Comparison of ENCODE assay signal across 10 cellular contexts in genomic region chr16:66426112-66427035, GRCh38. TPM values are rescaled to one million over a fixed set of nuclear protein-coding genes. Genes with fewer than 3 reads are reported as not detected.
DNase-seq lines count a peak whose midpoint lies in the region; ATAC-seq, FAIRE-seq and TF ChIP-seq lines count a peak whose summit lies in the region.
"Had no signal": no experiment of that assay in that cellular context is flagged by ENCODE, and none has a peak within 500 bp of the region (broad histone marks: within the 10 kb centered on the region; RNA-seq: fewer than 3 reads in every experiment).

No MANE protein-coding gene starts in this region.

- H3K9me3 ChIP-seq in K562 (replicated peaks; ENCODE audit: control insufficient read depth, insufficient read depth, low read depth, low read length), result no peaks in the 10 kb centered on the region
- no peaks in the 10 kb centered on the region for H3K9me3 ChIP-seq in suprapubic skin
- no peaks in the 10 kb centered on the region for H3K9me3 ChIP-seq in colonic mucosa

- no peak for TF ChIP-seq EP300 in K562 (IDR thresholded peaks at IDR 0.05; ENCODE audit: low read length)
- TF ChIP-seq EP300 in suprapubic skin (IDR thresholded peaks at IDR 0.05), result no peak

- no peaks in the 10 kb centered on the region for H3K79me2 ChIP-seq in K562 (ENCODE audit: control insufficient read depth, insufficient read depth, low read length)

- ATAC-seq in activated CD4-positive, alpha-beta T cell treated with anti-CD3 and anti-CD28 coated beads for 36 hours, result peak; percentile 35
- no peak; the same call in 2 of the 3 replicates for ATAC-seq in K562

- no peaks in the 10 kb centered on the region for H3K36me3 Mint-ChIP-seq in activated CD4-positive, alpha-beta T cell treated with anti-CD3 and anti-CD28 coated beads for 36 hours (ENCODE audit: low read depth)

- TF ChIP-seq CTCF in K562 (IDR thresholded peaks at IDR 0.05 in 2 of 3, conservative IDR thresholded peaks at IDR 0.05 in 1 of 3; ENCODE audit: insufficient read depth in 2 of 3, low read depth in 1 of 3, low read length in 3 of 3) (no peak), suprapubic skin (IDR thresholded peaks at IDR 0.05) (no peak), colonic mucosa (IDR thresholded peaks at IDR 0.05) (no peak)

- TF ChIP-seq POLR2A in K562 (conservative IDR thresholded peaks at IDR 0.05), result no peak
- TF ChIP-seq POLR2A in suprapubic skin (IDR thresholded peaks at IDR 0.05), result no peak

- intact Hi-C loops in activated CD4-positive, alpha-beta T cell treated with anti-CD3 and anti-CD28 coated beads for 36 hours (cut with DNase I, micrococcal nuclease), result no loop called here
- intact Hi-C loops in K562 (cut with micrococcal nuclease), result no loop called here
- intact Hi-C loops in colonic mucosa (cut with DNase I), result no loop called here

- H3K27ac ChIP-seq in K562 (ENCODE audit: extremely low read depth, low read depth, low read length) (no peak overlapping the region), suprapubic skin (no peak overlapping the region), colonic mucosa (no peak overlapping the region)
- H3K27ac ChIP-seq: C4-2B had no signal

- H3K4me3 ChIP-seq in K562 (no peak overlapping the region), suprapubic skin (peak overlapping the region; percentile 61), colonic mucosa (no peak overlapping the region)

- H3K27me3 ChIP-seq in K562 (ENCODE audit: control insufficient read depth in 2 of 2, insufficient read depth in 2 of 2, low read length in 2 of 2), result peaks cover 19 to 64% of the 10 kb centered on the region in 2 experiments
- peaks cover 34% of the 10 kb centered on the region for H3K27me3 ChIP-seq in suprapubic skin
- peaks cover 44% of the 10 kb centered on the region for H3K27me3 ChIP-seq in colonic mucosa

- H3K4me1 ChIP-seq in K562 (replicated peaks in 1 of 2; ENCODE audit: control insufficient read depth in 2 of 2, insufficient read depth in 2 of 2, low read length in 2 of 2) (peaks cover 0 to 15% of the 10 kb centered on the region in 2 experiments; a peak in 2 of 5 replicates), suprapubic skin (peaks cover 22% of the 10 kb centered on the region), colonic mucosa (peaks cover 3% of the 10 kb centered on the region)

- no peak for TF ChIP-seq RAD21 in K562 (CRISPR knock-in tag; conservative IDR thresholded peaks at IDR 0.05 in 1 of 2, IDR thresholded peaks at IDR 0.05 in 1 of 2)

- no peaks in the 10 kb centered on the region for H3K9me1 ChIP-seq in K562 (ENCODE audit: control insufficient read depth, insufficient read depth, low read length)

- H3K9ac ChIP-seq in K562 (ENCODE audit: insufficient read depth in 1 of 2, low read depth in 2 of 2, low read length in 2 of 2), result no peak overlapping the region
- no peak overlapping the region for H3K9ac ChIP-seq in colonic mucosa (ENCODE audit: low read depth in 2 of 2, low read length in 2 of 2)

- in situ Hi-C loops in K562 (cut with MboI), result no loop called here

- BruUV-seq in K562 (replicated peaks; lab: Mats Ljungman, UMichigan), result no TSS peak

- POLR2A ChIA-PET in activated CD4-positive, alpha-beta T cell treated with anti-CD3 and anti-CD28 coated beads for 36 hours (lab: Charles Lee), result no interaction called here
- POLR2A ChIA-PET in K562 (lab: Yijun Ruan, JAX), result no interaction called here

- no peaks in the 10 kb centered on the region for H3K9me3 Mint-ChIP-seq in activated CD4-positive, alpha-beta T cell treated with anti-CD3 and anti-CD28 coated beads for 36 hours (ENCODE audit: low read depth)

- 16% methylated on average over 36 of the region's 56 CpGs for WGBS in K562 (ENCODE audit: insufficient coverage, low coverage, missing lambda C conversion rate)
- 16% methylated on average over 44 of the region's 56 CpGs for WGBS in suprapubic skin

- H4K20me1 ChIP-seq in K562 (replicated peaks; ENCODE audit: control insufficient read depth, insufficient read depth, low read length), result peaks cover 10% of the 10 kb centered on the region

- H3K36me3 ChIP-seq in K562 (ENCODE audit: control insufficient read depth, insufficient read depth, low read length), result no peaks in the 10 kb centered on the region
- no peaks in the 10 kb centered on the region for H3K36me3 ChIP-seq in suprapubic skin
- H3K36me3 ChIP-seq in colonic mucosa, result no peaks in the 10 kb centered on the region

- no peak for FAIRE-seq in K562 (lab: Jason Lieb, UNC)

- H3K4me1 Mint-ChIP-seq in activated CD4-positive, alpha-beta T cell treated with anti-CD3 and anti-CD28 coated beads for 36 hours, result no peaks in the 10 kb centered on the region

- CTCF ChIA-PET in activated CD4-positive, alpha-beta T cell treated with anti-CD3 and anti-CD28 coated beads for 36 hours (lab: Charles Lee), result interaction anchor here (0.7 to 1.2 kb wide), 2 partner anchors 14 to 20 kb away, joined by 3 to 4 read pairs; no protein-coding TSS in a partner anchor
- CTCF ChIA-PET in K562 (lab: Yijun Ruan, JAX; ENCODE audit: low intra/inter-chr PET ratio), result no interaction called here

- H3K4me2 ChIP-seq in K562 (ENCODE audit: insufficient read depth, low read length), result no peak overlapping the region

- no peak overlapping the region for H3K27ac Mint-ChIP-seq in activated CD4-positive, alpha-beta T cell treated with anti-CD3 and anti-CD28 coated beads for 36 hours

- DNase-seq in activated CD4-positive, alpha-beta T cell treated with anti-CD3 and anti-CD28 coated beads for 36 hours, result no peak
- no peak for DNase-seq in activated CD4-positive, alpha-beta T cell treated with anti-CD3 and anti-CD28 coated beads, Interleukin-2, amount 50 U/mL, for 1 hour
- DNase-seq in K562 (ENCODE audit: extremely low read depth in 1 of 4, low spot score in 3 of 4) (no peak), kidney tubule cell (ENCODE audit: low spot score) (peak; percentile 42), suprapubic skin (ENCODE audit: low spot score in 2 of 2) (peak in 1 of 2 donors; percentile 77), germinal center (ENCODE audit: low spot score) (no peak), putamen (ENCODE audit: low spot score) (no peak), colonic mucosa (no peak)

- H3K27me3 Mint-ChIP-seq in activated CD4-positive, alpha-beta T cell treated with anti-CD3 and anti-CD28 coated beads for 36 hours, result peaks cover 42% of the 10 kb centered on the region

- peak overlapping the region; percentile 34 for H3K4me3 Mint-ChIP-seq in activated CD4-positive, alpha-beta T cell treated with anti-CD3 and anti-CD28 coated beads for 36 hours

- H2AFZ ChIP-seq in K562 (ENCODE audit: low read depth, low read length), result no peak overlapping the region

TF ChIP-seq in K562, 482 proteins besides CTCF, POLR2A, EP300 and RAD21:
- TF ChIP-seq EGR1 (conservative IDR thresholded peaks at IDR 0.05) (0 out of 2 replicates have a peak, but pooled peaks have one; percentile 30), MAZ (CRISPR knock-in tag; conservative IDR thresholded peaks at IDR 0.05 in 1 of 2, IDR thresholded peaks at IDR 0.05 in 1 of 2) (no peak), EZH2 (IDR thresholded peaks at IDR 0.05; ENCODE audit: borderline replicate concordance, low read depth, low read length) (peak; percentile 41; the same call in 1 of the 2 replicates)

RNA-seq across cellular contexts. Expression of gene BEAN1, which starts 0.7 kb away (rescaled TPM):
- not detected for total RNA-seq in activated CD4-positive, alpha-beta T cell treated with anti-CD3 and anti-CD28 coated beads for 36 hours
- total RNA-seq in K562 (2011; cell fraction: chromatin; rRNA removed; ENCODE audit: low replicate concordance), result not detected in 2 replicates
- total RNA-seq in K562 (2011; cell fraction: nucleolus; rRNA removed), result not detected in 2 replicates
- not detected in 2 replicates for total RNA-seq in K562 (2011; cell fraction: nucleoplasm; rRNA removed)
- total RNA-seq in K562 (2014; rRNA removed) (not detected in 2 replicates), K562 (2014; rRNA removed; fragmentation: Illumina TruSeq; extraction: Trizol) (not detected in 2 replicates), K562 (2015; rRNA removed; fragmentation: Illumina TruSeq; extraction: Trizol) (not detected in 2 replicates), K562 (2021) (not detected in 2 replicates), suprapubic skin (1 to 10 TPM in 3 of 4 donors, under 1 TPM in 1; 0.72 to 4.8 (median 2.5) TPM), colonic mucosa (under 1 TPM in 1 of 2 donors, not detected in 1; 0.32 TPM)
- polyA plus RNA-seq in K562 (2011; rRNA removed) (not detected in 2 replicates), K562 (2014; fragmentation: Illumina TruSeq; extraction: Trizol) (not detected in 2 replicates), K562 (2014; fragmentation: Nextera tagmentation; extraction: Ambion mirVana) (not detected), K562 (2014; rRNA removed) (not detected in 2 replicates)
- polyA plus RNA-seq in K562 (2011; cell fraction: cytosol; rRNA removed), result not detected in 2 replicates
- not detected in 2 replicates for polyA plus RNA-seq in K562 (2011; cell fraction: nucleus; rRNA removed)
- polyA plus RNA-seq in K562 (2012), result 0.11 TPM in 1 of 2 replicates, not detected in the other
- not detected in 2 replicates for polyA minus RNA-seq in K562 (2011; rRNA and poly(A)+ RNA removed)
- polyA minus RNA-seq in K562 (2011; cell fraction: cytosol; rRNA and poly(A)+ RNA removed), result not detected in 2 replicates
- not detected in 2 replicates for polyA minus RNA-seq in K562 (2011; cell fraction: nucleus; rRNA and poly(A)+ RNA removed)

RNA-seq across cellular contexts. Expression of gene CDH5, which starts 59.9 kb away (rescaled TPM):
- total RNA-seq in activated CD4-positive, alpha-beta T cell treated with anti-CD3 and anti-CD28 coated beads for 36 hours, result not detected
- total RNA-seq in K562 (2011; cell fraction: chromatin; rRNA removed; ENCODE audit: low replicate concordance), result not detected in 2 replicates
- total RNA-seq in K562 (2011; cell fraction: nucleolus; rRNA removed), result not detected in 2 replicates
- total RNA-seq in K562 (2011; cell fraction: nucleoplasm; rRNA removed), result not detected in 2 replicates
- not detected in 2 replicates for total RNA-seq in K562 (2014; rRNA removed)
- not detected in 2 replicates for total RNA-seq in K562 (2014; rRNA removed; fragmentation: Illumina TruSeq; extraction: Trizol)
- total RNA-seq in K562 (2015; rRNA removed; fragmentation: Illumina TruSeq; extraction: Trizol), result not detected in 2 replicates
- 0.04 TPM in 1 of 2 replicates, not detected in the other for total RNA-seq in K562 (2021)
- not detected in 2 replicates for polyA plus RNA-seq in K562 (2011; rRNA removed)
- polyA plus RNA-seq in K562 (2011; cell fraction: cytosol; rRNA removed), result 0.04 and 0.06 TPM in 2 replicates
- polyA plus RNA-seq in K562 (2011; cell fraction: nucleus; rRNA removed), result not detected in 2 replicates
- polyA plus RNA-seq in K562 (2012), result not detected in 2 replicates
- polyA plus RNA-seq in K562 (2014; fragmentation: Illumina TruSeq; extraction: Trizol), result not detected in 2 replicates
- not detected for polyA plus RNA-seq in K562 (2014; fragmentation: Nextera tagmentation; extraction: Ambion mirVana)
- not detected in 2 replicates for polyA plus RNA-seq in K562 (2014; rRNA removed)
- not detected in 2 replicates for polyA minus RNA-seq in K562 (2011; rRNA and poly(A)+ RNA removed)
- not detected in 2 replicates for polyA minus RNA-seq in K562 (2011; cell fraction: cytosol; rRNA and poly(A)+ RNA removed)
- polyA minus RNA-seq in K562 (2011; cell fraction: nucleus; rRNA and poly(A)+ RNA removed), result not detected in 2 replicates
- 10 to 100 TPM in 2 of 4 donors, 1 to 10 TPM in 2; 8.0 to 23.6 (median 14.4) TPM for total RNA-seq in suprapubic skin
- 10 to 100 TPM in 1 of 2 donors, 1 to 10 TPM in 1; 4.4 to 15.2 TPM for total RNA-seq in colonic mucosa
- total RNA-seq: RPMI7951 had no signal

Comparison
In these comparisons a context has a peak if more than half of its experiments do, and no peak if none do; other contexts are left out.
1. RNA of gene CDH5, which starts 59.9 kb away (total RNA-seq): 8.0 to 23.6 TPM in suprapubic skin and 4.4 to 15.2 TPM in colonic mucosa; not detected in activated CD4-positive, alpha-beta T cell treated with anti-CD3 and anti-CD28 coated beads for 36 hours and 0.04 TPM in K562; every median in the first group is over 4 times any median in the second.